In the genomic region with DNA sequence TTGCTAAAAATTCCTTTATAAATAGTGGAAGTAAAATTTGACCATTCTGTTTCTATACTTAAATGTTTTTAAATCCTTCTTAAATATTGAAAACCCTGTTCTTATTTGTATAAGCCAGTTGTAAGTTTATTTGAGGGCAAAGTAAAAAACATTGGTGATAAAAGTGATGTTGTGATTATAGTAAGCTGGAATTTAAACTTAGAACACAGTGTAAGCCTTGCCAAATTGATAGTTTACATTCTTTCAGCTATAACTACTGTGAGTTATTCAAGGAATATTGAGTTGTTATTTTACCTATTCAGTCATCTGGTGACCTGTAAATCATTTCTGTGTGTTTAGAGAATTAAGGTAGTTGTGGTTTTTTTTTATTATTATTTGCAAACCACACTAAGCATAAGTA, we compare ENCODE assay signal across 16 cellular contexts. TPM values are rescaled to one million over a fixed set of nuclear protein-coding genes. Genes with fewer than 3 reads are reported as not detected.
DNase-seq lines count a peak whose midpoint lies in the region; TF ChIP-seq lines count a peak whose summit lies in the region.
"Had no signal": no experiment of that assay in that cellular context is flagged by ENCODE, and none has a peak within 500 bp of the region (broad histone marks: within the 10 kb centered on the region; RNA-seq: fewer than 3 reads in every experiment).

No MANE protein-coding gene starts in this region.

- no peak for TF ChIP-seq CTCF in choroid plexus epithelial cell (conservative IDR thresholded peaks at IDR 0.05; ENCODE audit: low read depth, low read length)
- no peak for TF ChIP-seq CTCF in fibroblast of villous mesenchyme (IDR thresholded peaks at IDR 0.05; ENCODE audit: insufficient read depth, low read depth, low read length)

- no peak overlapping the region for H3K4me3 ChIP-seq in choroid plexus epithelial cell (ENCODE audit: low read depth, low read length)
- no peak overlapping the region for H3K4me3 ChIP-seq in fibroblast of villous mesenchyme (ENCODE audit: low read depth, low read length)
- H3K4me3 ChIP-seq: Peyer's patch, SJCRH30 had no signal

- peak; percentile 4 for DNase-seq in GM04503 (ENCODE audit: low read depth)
- DNase-seq in choroid plexus epithelial cell (ENCODE audit: low read depth): peak; percentile 45
- peak; percentile 29 for DNase-seq in fibroblast of villous mesenchyme (ENCODE audit: low read depth)
- DNase-seq in renal cortical epithelial cell (ENCODE audit: low read depth): peak; percentile 49
- DNase-seq in NCI-H1105 (lab: John Stamatoyannopoulos, UW): no peak
- DNase-seq in SHP77 (lab: John Stamatoyannopoulos, UW): no peak
- DNase-seq in GF-D8 (lab: John Stamatoyannopoulos, UW): no peak
- DNase-seq: CD4-positive, CD25-positive, alpha-beta regulatory T cell; DMS79; GOT3; NCI-H1105 treated with DMSO at 0.1 percent for 48 hours; NCI-H2029 treated with DMSO at 0.1 percent for 48 hours; NCI-H524 treated with DMSO at 0.1 percent for 48 hours; NCI-H82; Peyer's patch; SJCRH30 had no signal

RNA-seq across cellular contexts. Expression of a gene that starts 9.6 kb away (rescaled TPM):
- total RNA-seq in fibroblast of villous mesenchyme (1.6 and 1.7 TPM in 2 replicates), renal cortical epithelial cell (0.69 and 5.4 TPM in 2 replicates)

RNA-seq across cellular contexts. Expression of a gene that starts 26.0 kb away (rescaled TPM):
- total RNA-seq in fibroblast of villous mesenchyme (9.7 and 11.2 TPM in 2 replicates), renal cortical epithelial cell (5.0 and 17.9 TPM in 2 replicates)

Comparison
In these comparisons a context has a peak if more than half of its experiments do, and no peak if none do; other contexts are left out.
1. DNase-seq: peak in GM04503 (single experiment), choroid plexus epithelial cell (single experiment), fibroblast of villous mesenchyme (single experiment) and renal cortical epithelial cell (single experiment); none in NCI-H1105 (single experiment), SHP77 (0 of 2) and GF-D8 (single experiment).